Comparison of ENCODE assay signal across 9 cellular contexts in genomic region chrX:56783450-56783831, GRCh38. TPM values are rescaled to one million over a fixed set of nuclear protein-coding genes. Genes with fewer than 3 reads are reported as not detected.
A peak's percentile ranks its signal among the peaks of the same experiment; 100 is the strongest.
DNase-seq lines count a peak whose midpoint lies in the region; TF ChIP-seq lines count a peak whose summit lies in the region.
"Had no signal": no experiment of that assay in that cellular context is flagged by ENCODE, and none has a peak within 500 bp of the region (broad histone marks: within the 10 kb centered on the region; RNA-seq: fewer than 3 reads in every experiment).

No MANE protein-coding gene starts in this region.

- H3K27me3 Mint-ChIP-seq in CD8-positive, alpha-beta memory T cell, result no peaks in the 10 kb centered on the region
- H3K27me3 Mint-ChIP-seq: activated naive CD8-positive, alpha-beta T cell treated with anti-CD3 and anti-CD28 coated beads, Interleukin-2, amount 10 ng/mL, durations not matched to agents 7 days and 5 days had no signal

- H3K4me1 Mint-ChIP-seq in CD8-positive, alpha-beta memory T cell, result peaks cover 19 to 41% (median 32%) of the 10 kb centered on the region in 3 donors

- peak overlapping the region in 6 of 8 donors; percentile 58 to 91 (median 84) for H3K27ac Mint-ChIP-seq in CD8-positive, alpha-beta memory T cell

- H3K36me3 ChIP-seq in CD8-positive, alpha-beta memory T cell (ENCODE audit: insufficient read depth, low read length), result no peaks in the 10 kb centered on the region

- peaks cover 0 to 39% (median 2%) of the 10 kb centered on the region in 3 donors for H3K36me3 Mint-ChIP-seq in CD8-positive, alpha-beta memory T cell

- no peaks in the 10 kb centered on the region for H3K27me3 ChIP-seq in CD8-positive, alpha-beta memory T cell (ENCODE audit: insufficient read depth, low read length, poor library complexity, severe bottlenecking)
- no peaks in the 10 kb centered on the region for H3K27me3 ChIP-seq in dorsolateral prefrontal cortex

- peak overlapping the region in 5 of 7 donors; percentile 91 to 98 (median 96) for H3K4me3 Mint-ChIP-seq in CD8-positive, alpha-beta memory T cell
- H3K4me3 Mint-ChIP-seq: activated naive CD8-positive, alpha-beta T cell treated with anti-CD3 and anti-CD28 coated beads, Interleukin-2, amount 10 ng/mL, durations not matched to agents 7 days and 5 days had no signal

- POLR2A ChIA-PET in CD8-positive, alpha-beta memory T cell (lab: Charles Lee), result no interaction called here

- DNase-seq in CD8-positive, alpha-beta memory T cell, result peak in 2 of 5 donors; percentile 75 to 78
- DNase-seq in NCI-H146 treated with DMSO at 0.1 percent for 48 hours (lab: John Stamatoyannopoulos, UW; ENCODE audit: unreplicated experiment), result peak; percentile 67
- peak; percentile 81 to 93 (median 90) for DNase-seq in dorsolateral prefrontal cortex
- peak in 39 of 56 donors; percentile 4 to 94 (median 75) for DNase-seq in nucleus accumbens (lab: John Stamatoyannopoulos, UW)
- DNase-seq in stimulated activated CD4-positive, alpha-beta T cell treated with anti-CD3 and anti-CD28 coated beads, Interleukin-12 subunit alpha, Interleukin-12 subunit beta, amount 100 ng/mL, for 4 hours, result no peak
- no peak for DNase-seq in HCEC 1CT
- DNase-seq in EL, result no peak
- no peak for DNase-seq in NCI-H446 (lab: John Stamatoyannopoulos, UW)
- DNase-seq: activated naive CD8-positive, alpha-beta T cell treated with anti-CD3 and anti-CD28 coated beads, Interleukin-2, amount 10 ng/mL, durations not matched to agents 7 days and 5 days had no signal

- CTCF ChIA-PET in CD8-positive, alpha-beta memory T cell (lab: Charles Lee), result interaction anchor here (0.7 kb wide), 1 partner anchor 195 kb away, joined by 3 read pairs; no protein-coding TSS in a partner anchor

- no peak overlapping the region for H3K27ac ChIP-seq in CD8-positive, alpha-beta memory T cell (ENCODE audit: low read depth, low read length)
- peak overlapping the region in 58 of 59 donors; percentile 29 to 100 (median 97) for H3K27ac ChIP-seq in dorsolateral prefrontal cortex

- H3K4me1 ChIP-seq in CD8-positive, alpha-beta memory T cell (ENCODE audit: insufficient read depth, low read length), result peaks cover 13% of the 10 kb centered on the region

- no peak overlapping the region for H3K4me3 ChIP-seq in CD8-positive, alpha-beta memory T cell (ENCODE audit: low read length)
- peak overlapping the region in 48 of 59 donors; percentile 0 to 63 (median 48) for H3K4me3 ChIP-seq in dorsolateral prefrontal cortex

- intact Hi-C loops in dorsolateral prefrontal cortex (cut with DNase I), result no loop called here

- H3K9me3 ChIP-seq in CD8-positive, alpha-beta memory T cell (ENCODE audit: low read length), result no peaks in the 10 kb centered on the region

- no peaks in the 10 kb centered on the region for H3K9me3 Mint-ChIP-seq in CD8-positive, alpha-beta memory T cell
- H3K9me3 Mint-ChIP-seq: activated naive CD8-positive, alpha-beta T cell treated with anti-CD3 and anti-CD28 coated beads, Interleukin-2, amount 10 ng/mL, durations not matched to agents 7 days and 5 days had no signal

- TF ChIP-seq CTCF in dorsolateral prefrontal cortex (IDR thresholded peaks at IDR 0.05 in 54 of 56, conservative IDR thresholded peaks at IDR 0.05 in 2 of 56; ENCODE audit: low read depth in 1 of 56, partially characterized antibody in 56 of 56), result peak in 55 of 56 donors; percentile 11 to 85 (median 65)

RNA-seq across cellular contexts. Expression of gene NBDY, which starts 54.4 kb away (rescaled TPM):
- total RNA-seq in CD8-positive, alpha-beta memory T cell, result 10 to 100 TPM; 34.1 to 34.8 TPM
- 65.2 TPM for polyA plus RNA-seq in CD8-positive, alpha-beta memory T cell
- 10 to 100 TPM; 17.2 to 46.9 (median 34.2) TPM for total RNA-seq in dorsolateral prefrontal cortex

Comparison
In these comparisons a context has a peak if more than half of its experiments do, and no peak if none do; other contexts are left out.
1. DNase-seq: peak in NCI-H146 treated with DMSO at 0.1 percent for 48 hours (single experiment), dorsolateral prefrontal cortex (10 of 10) and nucleus accumbens (39 of 56); none in stimulated activated CD4-positive, alpha-beta T cell treated with anti-CD3 and anti-CD28 coated beads, Interleukin-12 subunit alpha, Interleukin-12 subunit beta, amount 100 ng/mL, for 4 hours (single experiment), HCEC 1CT (single experiment), EL (single experiment) and NCI-H446 (0 of 2).